9 cellular contexts compared by ENCODE assay signal in the genomic region with DNA sequence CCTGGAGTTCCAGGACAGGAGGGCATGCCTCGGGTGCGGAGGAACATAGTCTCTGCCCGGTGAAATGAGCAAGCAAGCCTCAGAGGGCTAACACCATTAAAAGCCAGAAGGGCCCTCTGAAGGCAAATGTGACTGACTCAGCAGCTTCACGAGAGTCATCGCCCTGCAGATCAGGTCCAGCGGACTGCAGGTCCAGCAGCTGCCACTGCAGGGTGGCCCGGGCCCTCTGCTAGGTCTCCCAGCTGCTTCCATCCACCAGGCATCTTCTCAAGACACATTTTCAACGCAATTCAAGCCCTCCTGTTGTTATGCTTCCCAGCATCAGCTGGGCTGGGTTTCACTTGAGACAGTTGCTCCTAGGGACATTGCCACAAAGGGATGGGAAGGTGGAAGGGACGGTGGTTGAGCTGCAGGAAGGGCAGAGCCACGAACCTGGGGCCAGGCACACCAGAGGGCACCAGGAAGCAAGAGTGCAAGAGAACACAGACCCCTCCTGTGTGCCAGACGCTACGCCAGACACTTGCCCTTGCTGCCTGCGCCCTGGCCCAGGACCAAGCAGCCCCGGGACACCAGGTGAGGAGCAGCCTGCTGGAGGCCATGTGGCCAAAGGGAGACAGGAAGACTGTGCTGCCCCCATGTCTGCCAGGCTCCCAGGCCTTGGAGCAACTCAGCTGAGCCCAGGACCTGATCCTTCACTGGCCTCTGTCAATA.
DNase-seq lines count a peak whose midpoint lies in the region; ATAC-seq and TF ChIP-seq lines count a peak whose summit lies in the region.
"Had no signal": no experiment of that assay in that cellular context is flagged by ENCODE, and none has a peak within 500 bp of the region (broad histone marks: within the 10 kb centered on the region; RNA-seq: fewer than 3 reads in every experiment).

No MANE protein-coding gene starts in this region.

- H3K36me3 Mint-ChIP-seq in CD4-positive, CD25-positive, alpha-beta regulatory T cell, result peaks cover 4% of the 10 kb centered on the region
- no peaks in the 10 kb centered on the region for H3K36me3 Mint-ChIP-seq in nephron (ENCODE audit: low read depth)
- no peaks in the 10 kb centered on the region for H3K36me3 Mint-ChIP-seq in progenitor cell of endocrine pancreas (ENCODE audit: insufficient read depth)

- peaks cover 18 to 86% (median 49%) of the 10 kb centered on the region in 4 donors for H3K4me1 Mint-ChIP-seq in CD4-positive, CD25-positive, alpha-beta regulatory T cell
- H3K4me1 Mint-ChIP-seq in nephron (peaks cover 76% of the 10 kb centered on the region), progenitor cell of endocrine pancreas (ENCODE audit: low read depth) (peaks cover 24% of the 10 kb centered on the region)

- no peaks in the 10 kb centered on the region for H3K27me3 ChIP-seq in CD4-positive, CD25-positive, alpha-beta regulatory T cell (ENCODE audit: control insufficient read depth, insufficient read depth, low read length)
- no peaks in the 10 kb centered on the region for H3K27me3 ChIP-seq in colonic mucosa

- no peaks in the 10 kb centered on the region for H3K27me3 Mint-ChIP-seq in CD4-positive, CD25-positive, alpha-beta regulatory T cell
- H3K27me3 Mint-ChIP-seq in nephron (ENCODE audit: low read depth), result no peaks in the 10 kb centered on the region
- H3K27me3 Mint-ChIP-seq in progenitor cell of endocrine pancreas, result no peaks in the 10 kb centered on the region
- H3K27me3 Mint-ChIP-seq: activated CD4-positive, alpha-beta T cell treated with anti-CD3 and anti-CD28 coated beads, Interleukin-2, amount 10 ng/mL, durations not matched to agents 7 days and 5 days had no signal

- H3K27ac ChIP-seq in CD4-positive, CD25-positive, alpha-beta regulatory T cell (ENCODE audit: insufficient read depth, low read length, poor library complexity, severe bottlenecking), result no peak overlapping the region
- H3K27ac ChIP-seq in colonic mucosa, result peak overlapping the region; percentile 6

- no peak for DNase-seq in CD4-positive, CD25-positive, alpha-beta regulatory T cell
- peak; percentile 18 for DNase-seq in NCI-H1694 treated with DMSO at 0.1 percent for 48 hours (lab: John Stamatoyannopoulos, UW)
- no peak for DNase-seq in colonic mucosa
- DNase-seq in NCI-H2227 treated with DMSO at 0.1 percent for 48 hours (lab: John Stamatoyannopoulos, UW), result no peak
- DNase-seq in progenitor cell of endocrine pancreas (ENCODE audit: low spot score, unreplicated experiment), result no peak
- DNase-seq in HCEC 1CT, result no peak
- DNase-seq in GM19240 (ENCODE audit: insufficient read length, low spot score), result no peak
- DNase-seq: activated CD4-positive, alpha-beta T cell treated with anti-CD3 and anti-CD28 coated beads, Interleukin-2, amount 10 ng/mL, durations not matched to agents 7 days and 5 days had no signal

- intact Hi-C loops in colonic mucosa (cut with DNase I), result no loop called here

- no peak overlapping the region for H3K4me3 Mint-ChIP-seq in CD4-positive, CD25-positive, alpha-beta regulatory T cell
- H3K4me3 Mint-ChIP-seq in nephron, result peak overlapping the region in 1 of 3 experiments; percentile 46
- H3K4me3 Mint-ChIP-seq in progenitor cell of endocrine pancreas (ENCODE audit: low read depth), result no peak overlapping the region
- H3K4me3 Mint-ChIP-seq: activated CD4-positive, alpha-beta T cell treated with anti-CD3 and anti-CD28 coated beads, Interleukin-2, amount 10 ng/mL, durations not matched to agents 7 days and 5 days had no signal

- H3K9me3 ChIP-seq in CD4-positive, CD25-positive, alpha-beta regulatory T cell (ENCODE audit: control insufficient read depth in 2 of 2, low read length in 2 of 2), result no peaks in the 10 kb centered on the region
- H3K9me3 ChIP-seq in colonic mucosa, result no peaks in the 10 kb centered on the region

- ATAC-seq in CD4-positive, CD25-positive, alpha-beta regulatory T cell (ENCODE audit: low read depth in 2 of 2), result no peak

- no peak for TF ChIP-seq CTCF in colonic mucosa (IDR thresholded peaks at IDR 0.05)
- no peak for TF ChIP-seq CTCF in nephron (IDR thresholded peaks at IDR 0.05; ENCODE audit: unreplicated experiment in 3 of 3)
- TF ChIP-seq CTCF in progenitor cell of endocrine pancreas (IDR thresholded peaks at IDR 0.05; ENCODE audit: unreplicated experiment), result no peak

- peaks cover 28% of the 10 kb centered on the region for H3K4me1 ChIP-seq in CD4-positive, CD25-positive, alpha-beta regulatory T cell (ENCODE audit: control insufficient read depth, insufficient read depth, low read length, poor library complexity, severe bottlenecking)
- H3K4me1 ChIP-seq in colonic mucosa, result peaks cover 10% of the 10 kb centered on the region

- no peak overlapping the region for H3K4me3 ChIP-seq in CD4-positive, CD25-positive, alpha-beta regulatory T cell (ENCODE audit: low read depth, low read length)
- no peak overlapping the region for H3K4me3 ChIP-seq in colonic mucosa

- peak overlapping the region; percentile 54 to 80 (median 74) for H3K27ac Mint-ChIP-seq in CD4-positive, CD25-positive, alpha-beta regulatory T cell
- H3K27ac Mint-ChIP-seq in nephron (peak overlapping the region; percentile 60 to 73 (median 67)), progenitor cell of endocrine pancreas (no peak overlapping the region)

- H3K36me3 ChIP-seq in CD4-positive, CD25-positive, alpha-beta regulatory T cell (ENCODE audit: control insufficient read depth, insufficient read depth, low read length), result peaks cover 5% of the 10 kb centered on the region
- H3K36me3 ChIP-seq in colonic mucosa, result no peaks in the 10 kb centered on the region

- peaks cover 0 to 2% (median 0%) of the 10 kb centered on the region in 7 donors for H3K9me3 Mint-ChIP-seq in CD4-positive, CD25-positive, alpha-beta regulatory T cell
- H3K9me3 Mint-ChIP-seq in nephron (no peaks in the 10 kb centered on the region), progenitor cell of endocrine pancreas (ENCODE audit: low read depth) (no peaks in the 10 kb centered on the region)
- H3K9me3 Mint-ChIP-seq: activated CD4-positive, alpha-beta T cell treated with anti-CD3 and anti-CD28 coated beads, Interleukin-2, amount 10 ng/mL, durations not matched to agents 7 days and 5 days had no signal

- peak overlapping the region in 1 of 2 donors; percentile 23 for H3K9ac ChIP-seq in colonic mucosa (ENCODE audit: low read depth in 2 of 2, low read length in 2 of 2)
